In the genomic region with DNA sequence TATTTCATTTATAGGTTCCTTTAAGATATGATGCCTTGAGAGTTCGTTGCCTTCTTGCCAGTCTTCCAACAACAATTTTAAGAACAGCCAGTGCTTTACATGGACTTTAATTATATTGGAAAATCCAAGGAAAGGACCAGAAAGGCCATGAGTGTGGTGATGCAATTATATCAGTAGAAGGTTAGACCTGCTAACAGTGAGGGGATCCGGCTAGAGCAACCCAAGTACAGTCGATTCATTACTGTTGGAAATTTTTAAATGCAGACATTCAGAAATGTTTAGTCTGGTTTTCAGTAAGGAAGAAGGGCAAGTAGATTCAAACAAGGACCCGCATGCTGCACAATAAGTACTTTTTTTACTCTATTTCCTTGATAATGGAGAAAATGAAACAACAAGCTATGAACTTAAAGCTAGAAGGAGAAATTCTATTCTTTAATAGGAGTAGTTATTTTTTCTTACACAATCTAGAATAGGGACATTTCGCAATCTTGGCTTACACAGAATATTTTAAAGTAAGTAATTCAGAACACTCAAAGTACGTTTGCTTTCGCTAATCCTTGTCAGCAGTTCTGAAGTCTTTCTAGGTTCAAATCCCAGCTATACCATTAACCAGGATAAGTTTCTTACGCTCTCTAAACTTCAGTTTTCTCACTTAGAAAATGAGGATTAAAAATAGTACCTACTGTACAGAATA, we compare ENCODE assay signal across 12 cellular contexts.
DNase-seq lines count a peak whose midpoint lies in the region; ATAC-seq and TF ChIP-seq lines count a peak whose summit lies in the region.
"Had no signal": no experiment of that assay in that cellular context is flagged by ENCODE, and none has a peak within 500 bp of the region (broad histone marks: within the 10 kb centered on the region; RNA-seq: fewer than 3 reads in every experiment).

No MANE protein-coding gene starts in this region.

- H3K4me3 Mint-ChIP-seq in endodermal cell: no peak overlapping the region
- H3K4me3 Mint-ChIP-seq: neural crest cell, T-cell had no signal

- H3K27ac Mint-ChIP-seq in endodermal cell: no peak overlapping the region
- H3K27ac Mint-ChIP-seq: T-cell had no signal

- no peaks in the 10 kb centered on the region for H3K36me3 Mint-ChIP-seq in endodermal cell (ENCODE audit: low read depth)
- H3K36me3 Mint-ChIP-seq: T-cell had no signal

- H3K27me3 ChIP-seq in endodermal cell (ENCODE audit: control insufficient read depth, insufficient read depth, low read length, poor library complexity, severe bottlenecking): no peaks in the 10 kb centered on the region
- H3K27me3 ChIP-seq: BLaER1 treated with 17β-estradiol and CSF1 and Interleukin-3, amounts not matched to agents 10 nM and 100 nM had no signal

- no peaks in the 10 kb centered on the region for H3K36me3 ChIP-seq in endodermal cell (ENCODE audit: control insufficient read depth, insufficient read depth, low read length)
- H3K36me3 ChIP-seq: BLaER1 treated with 17β-estradiol and CSF1 and Interleukin-3, amounts not matched to agents 10 nM and 100 nM had no signal

- H3K27me3 Mint-ChIP-seq in endodermal cell (ENCODE audit: insufficient read depth): peaks cover 2% of the 10 kb centered on the region
- H3K27me3 Mint-ChIP-seq: T-cell had no signal

- peaks cover 7% of the 10 kb centered on the region for H3K4me1 Mint-ChIP-seq in endodermal cell
- H3K4me1 Mint-ChIP-seq: neural crest cell, T-cell had no signal

- no peaks in the 10 kb centered on the region for H3K9me3 ChIP-seq in endodermal cell (ENCODE audit: control insufficient read depth, low read length)
- H3K9me3 ChIP-seq: BLaER1 treated with 17β-estradiol and CSF1 and Interleukin-3, amounts not matched to agents 10 nM and 100 nM had no signal

- H3K9me3 Mint-ChIP-seq in endodermal cell: no peaks in the 10 kb centered on the region
- H3K9me3 Mint-ChIP-seq: neural crest cell had no signal

- no peaks in the 10 kb centered on the region for H3K4me1 ChIP-seq in endodermal cell (ENCODE audit: control insufficient read depth, insufficient read depth, low read length)
- H3K4me1 ChIP-seq: BLaER1 treated with 17β-estradiol and CSF1 and Interleukin-3, amounts not matched to agents 10 nM and 100 nM had no signal

- TF ChIP-seq CTCF in AG09309 (IDR thresholded peaks at IDR 0.05; ENCODE audit: control insufficient read depth, insufficient read depth, low read depth, low read length, missing control alignments) (no peak), WI38 (IDR thresholded peaks at IDR 0.05; ENCODE audit: low read depth, low read length) (no peak), endodermal cell (conservative IDR thresholded peaks at IDR 0.05) (no peak)

- DNase-seq in AG09309 (ENCODE audit: low read depth) (peak; percentile 65), fibroblast of the conjunctiva (ENCODE audit: low read depth) (peak; percentile 64), renal cortical epithelial cell (ENCODE audit: low read depth) (peak; percentile 34), NCI-H1417 treated with DMSO at 0.1 percent for 48 hours (lab: John Stamatoyannopoulos, UW) (no peak), NCI-H2081 treated with DMSO at 0.1 percent for 48 hours (lab: John Stamatoyannopoulos, UW) (no peak), endodermal cell (no peak)
- DNase-seq: KBM-7, T-cell had no signal

- 96 to 97% methylated on average over 5 to 7 of the region's 8 CpGs for WGBS in endodermal cell (ENCODE audit: insufficient coverage in 1 of 2, insufficient read length in 1 of 2), 2 experiments

- H3K27ac ChIP-seq in endodermal cell (ENCODE audit: low read depth, low read length): no peak overlapping the region
- H3K27ac ChIP-seq: BLaER1 treated with 17β-estradiol and CSF1 and Interleukin-3, amounts not matched to agents 10 nM and 100 nM had no signal

- no peak overlapping the region for H3K9ac ChIP-seq in endodermal cell (ENCODE audit: extremely low read depth, low read length, poor library complexity, severe bottlenecking)
- H3K9ac ChIP-seq: BLaER1 treated with 17β-estradiol and CSF1 and Interleukin-3, amounts not matched to agents 10 nM and 100 nM had no signal

- no peak for ATAC-seq in GM21737 (IDR thresholded peaks at IDR 0.05; ENCODE audit: unreplicated experiment)
- ATAC-seq: T-cell had no signal

- H3K4me3 ChIP-seq in AG09309 (ENCODE audit: control insufficient read depth, low read depth, low read length): no peak overlapping the region
- peak overlapping the region; percentile 10 for H3K4me3 ChIP-seq in WI38 (ENCODE audit: low read depth, low read length)
- no peak overlapping the region for H3K4me3 ChIP-seq in endodermal cell (ENCODE audit: low read length)
- H3K4me3 ChIP-seq: BLaER1 treated with 17β-estradiol and CSF1 and Interleukin-3, amounts not matched to agents 10 nM and 100 nM had no signal

Comparison
In these comparisons a context has a peak if more than half of its experiments do, and no peak if none do; other contexts are left out.
1. DNase-seq: peak in AG09309 (single experiment), fibroblast of the conjunctiva (single experiment) and renal cortical epithelial cell (single experiment); none in NCI-H1417 treated with DMSO at 0.1 percent for 48 hours (single experiment), NCI-H2081 treated with DMSO at 0.1 percent for 48 hours (single experiment) and endodermal cell (single experiment).